In genomic region chr2:197499594-197500502, GRCh38 we compare ENCODE assay signal across 8 cellular contexts. TPM values are rescaled to one million over a fixed set of nuclear protein-coding genes. Genes with fewer than 3 reads are reported as not detected.
DNase-seq lines count a peak whose midpoint lies in the region; TF ChIP-seq lines count a peak whose summit lies in the region.

Gene HSPD1, minus strand, starts transcription at chr2:197499840. Its CDS starts 992 bp downstream, at chr2:197498848.
Gene HSPE1, plus strand, starts transcription at chr2:197500379. Its CDS starts 58 bp downstream, at chr2:197500437.

- H3K4ac ChIP-seq in neuronal stem cell (ENCODE audit: low read length), result no peak within 1 kb of the TSS

- H3K9ac ChIP-seq in neuronal stem cell (ENCODE audit: low read depth, low read length, poor library complexity), result peak within 1 kb of the TSS; percentile 86

- peak within 1 kb of the TSS; percentile 95 for H3K18ac ChIP-seq in neuronal stem cell (ENCODE audit: low read length)

- peak; percentile 98 for DNase-seq in GF-D8 (lab: John Stamatoyannopoulos, UW)
- DNase-seq in HEK293T (ENCODE audit: extremely low spot score), result peak; percentile 93
- peak; percentile 100 for DNase-seq in MV-4-11 (lab: John Stamatoyannopoulos, UW)
- DNase-seq in SK-MEL-5 (ENCODE audit: low read depth, low spot score), result peak; percentile 99
- peak; percentile 98 for DNase-seq in activated naive CD4-positive, alpha-beta T cell treated with Interleukin-2 at 50 U/mL for 16 hours
- DNase-seq in foreskin melanocyte, result peak; percentile 100
- DNase-seq in neuronal stem cell (ENCODE audit: low spot score), result peak; percentile 99

- H2BK15ac ChIP-seq in neuronal stem cell (ENCODE audit: low read length), result no peak within 1 kb of the TSS

- peak within 1 kb of the TSS; percentile 16 for H2BK120ac ChIP-seq in neuronal stem cell (ENCODE audit: low read depth, low read length)

- peak within 1 kb of the TSS; percentile 25 for H2AK5ac ChIP-seq in neuronal stem cell (ENCODE audit: low read depth, low read length)

- H4K91ac ChIP-seq in neuronal stem cell (ENCODE audit: low read depth, low read length, poor library complexity), result peak within 1 kb of the TSS; percentile 82

- peak within 1 kb of the TSS; percentile 75 for H3K4me2 ChIP-seq in neuronal stem cell (ENCODE audit: insufficient read depth, low read length, poor library complexity, severe bottlenecking)

- H3K4me1 ChIP-seq in neuronal stem cell (ENCODE audit: control insufficient read depth in 2 of 2, insufficient read depth in 1 of 2, low read depth in 1 of 2, low read length in 2 of 2), result peaks cover 0 to 20% of the 10 kb centered on the region in 2 donors

- peak within 1 kb of the TSS; percentile 83 to 93 for H3K4me3 ChIP-seq in neuronal stem cell (ENCODE audit: low read length in 2 of 2)

- in situ Hi-C loops in SK-MEL-5 (cut with HindIII; ENCODE audit: low pct_unique_long_range_greater_than_20kb, low sequenced_read_pairs), result no loop called here

- peak within 1 kb of the TSS; percentile 99 for H3K27ac ChIP-seq in neuronal stem cell (replicated peaks; ENCODE audit: low read length)

- peaks cover 0 to 3% of the 10 kb centered on the region in 2 donors for H3K9me3 ChIP-seq in neuronal stem cell (replicated peaks in 1 of 2; ENCODE audit: control insufficient read depth in 2 of 2, insufficient read depth in 1 of 2, low read depth in 1 of 2, low read length in 2 of 2)

- WGBS in neuronal stem cell (ENCODE audit: extremely low coverage in 2 of 2, insufficient read length in 2 of 2, insufficient replicate concordance in 1 of 2), 2 donors, result no CpG with 5 or more reads among the region's 104 CpGs

- POLR2A ChIA-PET in HEK293T (lab: Yijun Ruan, JAX), result interaction anchor here (0.7 to 3.8 kb wide), 20 partner anchors 8 to 394 kb away, joined by 3 to 52 read pairs (median 4); partner anchors contain the start of genes COQ10B, MARS2, MOB4 and SF3B1

- peak within 1 kb of the TSS; percentile 85 for H2AFZ ChIP-seq in neuronal stem cell (ENCODE audit: low read length)

- CTCF ChIA-PET in HEK293T (lab: Yijun Ruan, JAX), result no interaction called here

- peak within 1 kb of the TSS; percentile 77 for H3K14ac ChIP-seq in neuronal stem cell (ENCODE audit: low read length)

- H4K8ac ChIP-seq in neuronal stem cell (ENCODE audit: low read depth, low read length), result no peak within 1 kb of the TSS

- H3K36me3 ChIP-seq in neuronal stem cell (replicated peaks in 1 of 2; ENCODE audit: control insufficient read depth in 2 of 2, insufficient read depth in 2 of 2, low read length in 2 of 2), result peaks cover 20 to 75% of the 10 kb centered on the region in 2 donors

- TF ChIP-seq CTCF in subcutaneous adipose tissue (IDR thresholded peaks at IDR 0.05; ENCODE audit: low read depth), result no peak

- no peak within 1 kb of the TSS for H2BK12ac ChIP-seq in neuronal stem cell (ENCODE audit: low read length)

- peaks cover 3% of the 10 kb centered on the region for H3K79me1 ChIP-seq in neuronal stem cell (ENCODE audit: low read depth, low read length)

- no peaks in the 10 kb centered on the region for H3K27me3 ChIP-seq in neuronal stem cell (ENCODE audit: control insufficient read depth in 3 of 3, insufficient read depth in 3 of 3, low read depth in 1 of 3, low read length in 3 of 3)

- peak within 1 kb of the TSS; percentile 99 for H3K23ac ChIP-seq in neuronal stem cell (ENCODE audit: low read depth, low read length, poor library complexity)

- peak within 1 kb of the TSS; percentile 97 for H2BK5ac ChIP-seq in neuronal stem cell (ENCODE audit: low read length)

TF ChIP-seq in HEK293T, 16 proteins besides CTCF, POLR2A, EP300 and RAD21:
- TF ChIP-seq ZNF384 (IDR thresholded peaks at IDR 0.05) (no peak), ARNT (IDR thresholded peaks at IDR 0.05) (peak; percentile 100), CTBP1 (IDR thresholded peaks at IDR 0.05; ENCODE audit: borderline replicate concordance) (peak; percentile 79; the same call in 1 of the 2 replicates), SUZ12 (IDR thresholded peaks at IDR 0.05) (no peak), ELF4 (IDR thresholded peaks at IDR 0.05) (peak; percentile 77), L3MBTL2 (conservative IDR thresholded peaks at IDR 0.05) (peak; percentile 91), FOXK2 (IDR thresholded peaks at IDR 0.05) (no peak), SP1 (IDR thresholded peaks at IDR 0.05) (peak; percentile 91), NFRKB (IDR thresholded peaks at IDR 0.05) (no peak), FOXA1 (IDR thresholded peaks at IDR 0.05) (no peak), LEF1 (IDR thresholded peaks at IDR 0.05; ENCODE audit: borderline replicate concordance) (peak; percentile 73; the same call in 1 of the 2 replicates), HDGF (IDR thresholded peaks at IDR 0.05; ENCODE audit: borderline replicate concordance) (0 out of 2 replicates have a peak, but pooled peaks have one; percentile 65), TARDBP (IDR thresholded peaks at IDR 0.05) (peak; percentile 97), FOXM1 (IDR thresholded peaks at IDR 0.05; ENCODE audit: borderline replicate concordance) (0 out of 2 replicates have a peak, but pooled peaks have one; percentile 1), PKNOX1 (IDR thresholded peaks at IDR 0.05) (peak; percentile 65), BHLHE40 (IDR thresholded peaks at IDR 0.05; ENCODE audit: borderline replicate concordance) (no peak)
TF ChIP-seq in HEK293T: peak in this region for 10.

RNA-seq across cellular contexts. Expression of gene HSPD1, which starts in this region (rescaled TPM):
- total RNA-seq in SK-MEL-5 (2014; rRNA removed; shearing (Covaris generic)), result 374 and 381 TPM in 2 replicates
- polyA plus RNA-seq in SK-MEL-5 (2015; cell fraction: cytosol; rRNA removed), result 355 and 434 TPM in 2 replicates
- polyA plus RNA-seq in SK-MEL-5 (2015; cell fraction: nucleus; rRNA removed), result 597 and 761 TPM in 2 replicates
- 275 TPM for polyA plus RNA-seq in neuronal stem cell (2013, experiment 1 of 2)
- 271 TPM for polyA plus RNA-seq in neuronal stem cell (2013, experiment 2 of 2)
- total RNA-seq in subcutaneous adipose tissue, result 100 to 1,000 TPM; 125 to 169 (median 127) TPM

RNA-seq across cellular contexts. Expression of gene HSPE1, which starts in this region (rescaled TPM):
- 207 and 246 TPM in 2 replicates for total RNA-seq in SK-MEL-5 (2014; rRNA removed; shearing (Covaris generic))
- 239 and 395 TPM in 2 replicates for polyA plus RNA-seq in SK-MEL-5 (2015; cell fraction: cytosol; rRNA removed)
- 99.7 and 131 TPM in 2 replicates for polyA plus RNA-seq in SK-MEL-5 (2015; cell fraction: nucleus; rRNA removed)
- 302 TPM for polyA plus RNA-seq in neuronal stem cell (2013, experiment 1 of 2)
- polyA plus RNA-seq in neuronal stem cell (2013, experiment 2 of 2), result 297 TPM
- 100 to 1,000 TPM in 1 of 4 donors, 10 to 100 TPM in 3; 36.4 to 284 (median 51.7) TPM for total RNA-seq in subcutaneous adipose tissue

Comparison
In these comparisons a context has a peak if more than half of its experiments do, and no peak if none do; other contexts are left out.
1. Peak in every context shown above with its lines: DNase-seq, H3K4me3 ChIP-seq and H3K27ac ChIP-seq.